1 cellular context compared by ENCODE assay signal in the genomic region with DNA sequence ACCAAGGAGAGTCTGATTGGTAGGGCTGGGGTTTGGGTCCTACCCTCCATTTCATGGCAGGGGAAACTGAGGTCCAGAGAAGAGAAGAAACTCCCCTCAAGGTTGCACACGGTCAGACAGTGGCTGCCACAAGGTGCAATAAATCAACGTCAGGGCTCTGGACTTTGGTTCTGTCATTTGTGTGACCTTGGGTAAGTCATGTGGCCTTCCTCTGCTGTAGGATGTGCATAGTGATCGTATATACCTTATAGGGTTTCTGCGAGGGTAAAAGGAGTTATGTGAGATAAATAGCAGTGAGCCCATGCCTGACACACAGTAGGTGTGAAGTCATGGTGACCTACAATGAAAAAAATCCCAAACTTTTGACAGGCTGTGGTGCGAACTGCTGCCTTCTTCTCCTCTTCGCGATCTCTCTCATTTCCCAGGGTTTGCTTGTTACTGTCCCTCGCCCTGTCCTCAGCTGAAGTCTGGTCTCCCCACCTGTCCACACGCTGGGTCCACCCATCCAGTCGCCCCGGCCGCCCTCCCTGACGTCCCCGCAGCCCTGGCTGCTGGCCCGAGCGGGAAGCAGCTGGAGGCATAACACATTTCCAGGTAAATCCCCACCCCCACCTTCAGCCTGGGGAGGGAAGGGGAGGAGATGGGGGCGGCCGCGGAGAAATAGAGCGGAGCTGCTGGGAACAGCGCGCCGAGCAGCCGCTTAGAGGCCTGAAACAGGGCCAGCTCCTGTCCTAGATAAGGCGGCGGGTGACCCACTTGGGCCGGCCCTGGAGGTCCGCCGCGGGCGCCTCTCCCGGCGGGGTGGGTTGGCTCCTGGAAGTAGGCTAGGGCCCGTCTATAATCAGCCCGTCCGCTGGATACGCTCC.
TF ChIP-seq lines count a peak whose summit lies in the region.

No MANE protein-coding gene starts in this region.

TF ChIP-seq in HepG2, 621 proteins besides CTCF, POLR2A, EP300 and RAD21 (continued from another document and continues in another):
- TF ChIP-seq, protein P1, sequence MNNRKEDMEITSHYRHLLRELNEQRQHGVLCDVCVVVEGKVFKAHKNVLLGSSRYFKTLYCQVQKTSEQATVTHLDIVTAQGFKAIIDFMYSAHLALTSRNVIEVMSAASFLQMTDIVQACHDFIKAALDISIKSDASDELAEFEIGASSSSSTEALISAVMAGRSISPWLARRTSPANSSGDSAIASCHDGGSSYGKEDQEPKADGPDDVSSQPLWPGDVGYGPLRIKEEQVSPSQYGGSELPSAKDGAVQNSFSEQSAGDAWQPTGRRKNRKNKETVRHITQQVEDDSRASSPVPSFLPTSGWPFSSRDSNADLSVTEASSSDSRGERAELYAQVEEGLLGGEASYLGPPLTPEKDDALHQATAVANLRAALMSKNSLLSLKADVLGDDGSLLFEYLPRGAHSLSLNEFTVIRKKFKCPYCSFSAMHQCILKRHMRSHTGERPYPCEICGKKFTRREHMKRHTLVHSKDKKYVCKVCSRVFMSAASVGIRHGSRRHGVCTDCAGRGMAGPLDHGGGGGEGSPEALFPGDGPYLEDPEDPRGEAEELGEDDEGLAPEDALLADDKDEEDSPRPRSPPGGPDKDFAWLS (CRISPR knock-in tag; IDR thresholded peaks at IDR 0.05; ENCODE audit: borderline replicate concordance): no peak
- TF ChIP-seq, protein P2, sequence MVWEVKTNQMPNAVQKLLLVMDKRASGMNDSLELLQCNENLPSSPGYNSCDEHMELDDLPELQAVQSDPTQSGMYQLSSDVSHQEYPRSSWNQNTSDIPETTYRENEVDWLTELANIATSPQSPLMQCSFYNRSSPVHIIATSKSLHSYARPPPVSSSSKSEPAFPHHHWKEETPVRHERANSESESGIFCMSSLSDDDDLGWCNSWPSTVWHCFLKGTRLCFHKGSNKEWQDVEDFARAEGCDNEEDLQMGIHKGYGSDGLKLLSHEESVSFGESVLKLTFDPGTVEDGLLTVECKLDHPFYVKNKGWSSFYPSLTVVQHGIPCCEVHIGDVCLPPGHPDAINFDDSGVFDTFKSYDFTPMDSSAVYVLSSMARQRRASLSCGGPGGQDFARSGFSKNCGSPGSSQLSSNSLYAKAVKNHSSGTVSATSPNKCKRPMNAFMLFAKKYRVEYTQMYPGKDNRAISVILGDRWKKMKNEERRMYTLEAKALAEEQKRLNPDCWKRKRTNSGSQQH (CRISPR knock-in tag; IDR thresholded peaks at IDR 0.05; ENCODE audit: low read depth): no peak
- TF ChIP-seq ATRX (CRISPR knock-in tag; IDR thresholded peaks at IDR 0.05; ENCODE audit: borderline replicate concordance) (no peak), TAF1 (CRISPR knock-in tag; IDR thresholded peaks at IDR 0.05) (peak; percentile 36; the same call in 1 of the 2 replicates), ELF4 (CRISPR knock-in tag; IDR thresholded peaks at IDR 0.05; ENCODE audit: borderline replicate concordance) (no peak), ZMYM4 (CRISPR knock-in tag; IDR thresholded peaks at IDR 0.05) (no peak), ZNF713 (CRISPR knock-in tag; IDR thresholded peaks at IDR 0.05) (no peak), SMYD3 (CRISPR knock-in tag; IDR thresholded peaks at IDR 0.05) (no peak), ZNF232 (CRISPR knock-in tag; IDR thresholded peaks at IDR 0.05; ENCODE audit: borderline replicate concordance) (no peak; the same call in 1 of the 2 replicates), XRCC5 (optimal IDR thresholded peaks at IDR 0.05; ENCODE audit: low read length) (no peak), SCMH1 (CRISPR knock-in tag; IDR thresholded peaks at IDR 0.05; ENCODE audit: borderline replicate concordance) (no peak), ZFX (CRISPR knock-in tag; IDR thresholded peaks at IDR 0.05; ENCODE audit: low read depth) (peak; percentile 36; the same call in 1 of the 2 replicates), ZNF549 (CRISPR knock-in tag; IDR thresholded peaks at IDR 0.05) (no peak), AGO1 (IDR thresholded peaks at IDR 0.05; ENCODE audit: low read depth, low read length, poor library complexity, severe bottlenecking) (no peak), ADNP (CRISPR knock-in tag; IDR thresholded peaks at IDR 0.05) (no peak)
- TF ChIP-seq, protein P3, sequence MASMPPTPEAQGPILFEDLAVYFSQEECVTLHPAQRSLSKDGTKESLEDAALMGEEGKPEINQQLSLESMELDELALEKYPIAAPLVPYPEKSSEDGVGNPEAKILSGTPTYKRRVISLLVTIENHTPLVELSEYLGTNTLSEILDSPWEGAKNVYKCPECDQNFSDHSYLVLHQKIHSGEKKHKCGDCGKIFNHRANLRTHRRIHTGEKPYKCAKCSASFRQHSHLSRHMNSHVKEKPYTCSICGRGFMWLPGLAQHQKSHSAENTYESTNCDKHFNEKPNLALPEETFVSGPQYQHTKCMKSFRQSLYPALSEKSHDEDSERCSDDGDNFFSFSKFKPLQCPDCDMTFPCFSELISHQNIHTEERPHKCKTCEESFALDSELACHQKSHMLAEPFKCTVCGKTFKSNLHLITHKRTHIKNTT (CRISPR knock-in tag; IDR thresholded peaks at IDR 0.05): no peak
- TF ChIP-seq, protein P4, sequence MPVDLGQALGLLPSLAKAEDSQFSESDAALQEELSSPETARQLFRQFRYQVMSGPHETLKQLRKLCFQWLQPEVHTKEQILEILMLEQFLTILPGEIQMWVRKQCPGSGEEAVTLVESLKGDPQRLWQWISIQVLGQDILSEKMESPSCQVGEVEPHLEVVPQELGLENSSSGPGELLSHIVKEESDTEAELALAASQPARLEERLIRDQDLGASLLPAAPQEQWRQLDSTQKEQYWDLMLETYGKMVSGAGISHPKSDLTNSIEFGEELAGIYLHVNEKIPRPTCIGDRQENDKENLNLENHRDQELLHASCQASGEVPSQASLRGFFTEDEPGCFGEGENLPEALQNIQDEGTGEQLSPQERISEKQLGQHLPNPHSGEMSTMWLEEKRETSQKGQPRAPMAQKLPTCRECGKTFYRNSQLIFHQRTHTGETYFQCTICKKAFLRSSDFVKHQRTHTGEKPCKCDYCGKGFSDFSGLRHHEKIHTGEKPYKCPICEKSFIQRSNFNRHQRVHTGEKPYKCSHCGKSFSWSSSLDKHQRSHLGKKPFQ (CRISPR knock-in tag; IDR thresholded peaks at IDR 0.05; ENCODE audit: insufficient replicate concordance): no peak
- TF ChIP-seq, protein P5, sequence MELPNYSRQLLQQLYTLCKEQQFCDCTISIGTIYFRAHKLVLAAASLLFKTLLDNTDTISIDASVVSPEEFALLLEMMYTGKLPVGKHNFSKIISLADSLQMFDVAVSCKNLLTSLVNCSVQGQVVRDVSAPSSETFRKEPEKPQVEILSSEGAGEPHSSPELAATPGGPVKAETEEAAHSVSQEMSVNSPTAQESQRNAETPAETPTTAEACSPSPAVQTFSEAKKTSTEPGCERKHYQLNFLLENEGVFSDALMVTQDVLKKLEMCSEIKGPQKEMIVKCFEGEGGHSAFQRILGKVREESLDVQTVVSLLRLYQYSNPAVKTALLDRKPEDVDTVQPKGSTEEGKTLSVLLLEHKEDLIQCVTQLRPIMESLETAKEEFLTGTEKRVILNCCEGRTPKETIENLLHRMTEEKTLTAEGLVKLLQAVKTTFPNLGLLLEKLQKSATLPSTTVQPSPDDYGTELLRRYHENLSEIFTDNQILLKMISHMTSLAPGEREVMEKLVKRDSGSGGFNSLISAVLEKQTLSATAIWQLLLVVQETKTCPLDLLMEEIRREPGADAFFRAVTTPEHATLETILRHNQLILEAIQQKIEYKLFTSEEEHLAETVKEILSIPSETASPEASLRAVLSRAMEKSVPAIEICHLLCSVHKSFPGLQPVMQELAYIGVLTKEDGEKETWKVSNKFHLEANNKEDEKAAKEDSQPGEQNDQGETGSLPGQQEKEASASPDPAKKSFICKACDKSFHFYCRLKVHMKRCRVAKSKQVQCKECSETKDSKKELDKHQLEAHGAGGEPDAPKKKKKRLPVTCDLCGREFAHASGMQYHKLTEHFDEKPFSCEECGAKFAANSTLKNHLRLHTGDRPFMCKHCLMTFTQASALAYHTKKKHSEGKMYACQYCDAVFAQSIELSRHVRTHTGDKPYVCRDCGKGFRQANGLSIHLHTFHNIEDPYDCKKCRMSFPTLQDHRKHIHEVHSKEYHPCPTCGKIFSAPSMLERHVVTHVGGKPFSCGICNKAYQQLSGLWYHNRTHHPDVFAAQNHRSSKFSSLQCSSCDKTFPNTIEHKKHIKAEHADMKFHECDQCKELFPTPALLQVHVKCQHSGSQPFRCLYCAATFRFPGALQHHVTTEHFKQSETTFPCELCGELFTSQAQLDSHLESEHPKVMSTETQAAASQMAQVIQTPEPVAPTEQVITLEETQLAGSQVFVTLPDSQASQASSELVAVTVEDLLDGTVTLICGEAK (IDR thresholded peaks at IDR 0.05): no peak
- TF ChIP-seq, protein P5 (CRISPR knock-in tag; IDR thresholded peaks at IDR 0.05): no peak
- TF ChIP-seq, protein P6, sequence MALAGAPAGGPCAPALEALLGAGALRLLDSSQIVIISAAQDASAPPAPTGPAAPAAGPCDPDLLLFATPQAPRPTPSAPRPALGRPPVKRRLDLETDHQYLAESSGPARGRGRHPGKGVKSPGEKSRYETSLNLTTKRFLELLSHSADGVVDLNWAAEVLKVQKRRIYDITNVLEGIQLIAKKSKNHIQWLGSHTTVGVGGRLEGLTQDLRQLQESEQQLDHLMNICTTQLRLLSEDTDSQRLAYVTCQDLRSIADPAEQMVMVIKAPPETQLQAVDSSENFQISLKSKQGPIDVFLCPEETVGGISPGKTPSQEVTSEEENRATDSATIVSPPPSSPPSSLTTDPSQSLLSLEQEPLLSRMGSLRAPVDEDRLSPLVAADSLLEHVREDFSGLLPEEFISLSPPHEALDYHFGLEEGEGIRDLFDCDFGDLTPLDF (CRISPR knock-in tag; IDR thresholded peaks at IDR 0.05): 0 out of 2 replicates have a peak, but pooled peaks have one; percentile 34
- TF ChIP-seq, protein P7, sequence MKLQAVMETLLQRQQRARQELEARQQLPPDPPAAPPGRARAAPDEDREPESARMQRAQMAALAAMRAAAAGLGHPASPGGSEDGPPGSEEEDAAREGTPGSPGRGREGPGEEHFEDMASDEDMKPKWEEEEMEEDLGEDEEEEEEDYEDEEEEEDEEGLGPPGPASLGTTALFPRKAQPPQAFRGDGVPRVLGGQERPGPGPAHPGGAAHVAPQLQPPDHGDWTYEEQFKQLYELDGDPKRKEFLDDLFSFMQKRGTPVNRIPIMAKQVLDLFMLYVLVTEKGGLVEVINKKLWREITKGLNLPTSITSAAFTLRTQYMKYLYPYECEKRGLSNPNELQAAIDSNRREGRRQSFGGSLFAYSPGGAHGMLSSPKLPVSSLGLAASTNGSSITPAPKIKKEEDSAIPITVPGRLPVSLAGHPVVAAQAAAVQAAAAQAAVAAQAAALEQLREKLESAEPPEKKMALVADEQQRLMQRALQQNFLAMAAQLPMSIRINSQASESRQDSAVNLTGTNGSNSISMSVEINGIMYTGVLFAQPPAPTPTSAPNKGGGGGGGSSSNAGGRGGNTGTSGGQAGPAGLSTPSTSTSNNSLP (IDR thresholded peaks at IDR 0.05; ENCODE audit: low read depth, low read length): no peak
- TF ChIP-seq, protein P8, sequence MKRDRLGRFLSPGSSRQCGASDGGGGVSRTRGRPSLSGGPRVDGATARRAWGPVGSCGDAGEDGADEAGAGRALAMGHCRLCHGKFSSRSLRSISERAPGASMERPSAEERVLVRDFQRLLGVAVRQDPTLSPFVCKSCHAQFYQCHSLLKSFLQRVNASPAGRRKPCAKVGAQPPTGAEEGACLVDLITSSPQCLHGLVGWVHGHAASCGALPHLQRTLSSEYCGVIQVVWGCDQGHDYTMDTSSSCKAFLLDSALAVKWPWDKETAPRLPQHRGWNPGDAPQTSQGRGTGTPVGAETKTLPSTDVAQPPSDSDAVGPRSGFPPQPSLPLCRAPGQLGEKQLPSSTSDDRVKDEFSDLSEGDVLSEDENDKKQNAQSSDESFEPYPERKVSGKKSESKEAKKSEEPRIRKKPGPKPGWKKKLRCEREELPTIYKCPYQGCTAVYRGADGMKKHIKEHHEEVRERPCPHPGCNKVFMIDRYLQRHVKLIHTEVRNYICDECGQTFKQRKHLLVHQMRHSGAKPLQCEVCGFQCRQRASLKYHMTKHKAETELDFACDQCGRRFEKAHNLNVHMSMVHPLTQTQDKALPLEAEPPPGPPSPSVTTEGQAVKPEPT (CRISPR knock-in tag; IDR thresholded peaks at IDR 0.05; ENCODE audit: low read depth): no peak
- TF ChIP-seq, protein P9, sequence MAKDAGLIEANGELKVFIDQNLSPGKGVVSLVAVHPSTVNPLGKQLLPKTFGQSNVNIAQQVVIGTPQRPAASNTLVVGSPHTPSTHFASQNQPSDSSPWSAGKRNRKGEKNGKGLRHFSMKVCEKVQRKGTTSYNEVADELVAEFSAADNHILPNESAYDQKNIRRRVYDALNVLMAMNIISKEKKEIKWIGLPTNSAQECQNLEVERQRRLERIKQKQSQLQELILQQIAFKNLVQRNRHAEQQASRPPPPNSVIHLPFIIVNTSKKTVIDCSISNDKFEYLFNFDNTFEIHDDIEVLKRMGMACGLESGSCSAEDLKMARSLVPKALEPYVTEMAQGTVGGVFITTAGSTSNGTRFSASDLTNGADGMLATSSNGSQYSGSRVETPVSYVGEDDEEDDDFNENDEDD (CRISPR knock-in tag; IDR thresholded peaks at IDR 0.05; ENCODE audit: borderline replicate concordance): peak; percentile 57; the same call in 1 of the 2 replicates
